In genomic region chr16:69744363-69745231, GRCh38 we compare ENCODE assay signal across 1 cellular context.
TF ChIP-seq lines count a peak whose summit lies in the region.

No MANE protein-coding gene starts in this region.

TF ChIP-seq in SK-N-SH treated with all-trans-retinoic acid at 6 μM for 48 hours, 23 proteins besides CTCF, POLR2A, EP300 and RAD21 (continued from another document):
- TF ChIP-seq TSHZ2 (CRISPR knock-in tag; IDR thresholded peaks at IDR 0.05), result no peak
- TF ChIP-seq ZFP3 (CRISPR knock-in tag; IDR thresholded peaks at IDR 0.05), result no peak
- TF ChIP-seq ISL1 (CRISPR knock-in tag; IDR thresholded peaks at IDR 0.05), result no peak
- TF ChIP-seq GLIS3 (CRISPR knock-in tag; IDR thresholded peaks at IDR 0.05), result no peak
- no peak for TF ChIP-seq TCF4 (CRISPR knock-in tag; IDR thresholded peaks at IDR 0.05; ENCODE audit: borderline replicate concordance)
